ENCODE assay signal across 16 cellular contexts in the genomic region with DNA sequence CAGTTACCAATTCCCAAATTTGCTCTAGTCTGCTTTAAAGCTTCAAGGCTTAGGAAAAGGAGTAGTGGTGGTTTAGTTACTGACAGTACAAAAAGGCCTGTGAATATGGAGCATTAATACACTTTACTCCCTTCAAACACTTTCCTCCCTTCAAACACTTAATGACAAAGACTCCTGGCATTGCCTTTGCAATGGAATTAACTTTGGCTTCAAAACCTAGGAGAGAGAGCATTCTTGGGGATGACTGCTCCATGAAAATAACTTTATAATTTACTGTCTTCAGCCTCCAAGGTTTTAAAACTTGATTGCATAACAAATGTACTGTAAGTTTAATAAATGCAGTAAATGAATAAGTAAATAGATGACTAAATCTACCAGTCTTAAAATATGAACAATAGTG.
DNase-seq lines count a peak whose midpoint lies in the region; ATAC-seq and TF ChIP-seq lines count a peak whose summit lies in the region.
"Had no signal": no experiment of that assay in that cellular context is flagged by ENCODE, and none has a peak within 500 bp of the region (broad histone marks: within the 10 kb centered on the region; RNA-seq: fewer than 3 reads in every experiment).

No MANE protein-coding gene starts in this region.

- H3K36me3 ChIP-seq in testis (ENCODE audit: low read depth, missing control alignments) (no peaks in the 10 kb centered on the region), breast epithelium (no peaks in the 10 kb centered on the region)
- H3K36me3 ChIP-seq: BLaER1 treated with 17β-estradiol and CSF1 and Interleukin-3, amounts not matched to agents 10 nM and 100 nM had no signal

- no peak for TF ChIP-seq POLR2A in testis (IDR thresholded peaks at IDR 0.05)
- no peak for TF ChIP-seq POLR2A in breast epithelium (IDR thresholded peaks at IDR 0.05)

- H3K9me3 ChIP-seq in testis (no peaks in the 10 kb centered on the region), breast epithelium (no peaks in the 10 kb centered on the region)
- H3K9me3 ChIP-seq: BLaER1 treated with 17β-estradiol and CSF1 and Interleukin-3, amounts not matched to agents 10 nM and 100 nM; SK-N-SH had no signal

- H3K27me3 ChIP-seq in testis (no peaks in the 10 kb centered on the region), breast epithelium (no peaks in the 10 kb centered on the region)
- H3K27me3 ChIP-seq: BLaER1 treated with 17β-estradiol and CSF1 and Interleukin-3, amounts not matched to agents 10 nM and 100 nM had no signal

- no peak overlapping the region for H3K4me3 ChIP-seq in fibroblast of the aortic adventitia (ENCODE audit: low read depth, low read length)
- H3K4me3 ChIP-seq in testis: no peak overlapping the region
- no peak overlapping the region for H3K4me3 ChIP-seq in breast epithelium
- H3K4me3 ChIP-seq: BLaER1 treated with 17β-estradiol and CSF1 and Interleukin-3, amounts not matched to agents 10 nM and 100 nM had no signal

- H3K27ac ChIP-seq in testis (no peak overlapping the region), breast epithelium (no peak overlapping the region)
- H3K27ac ChIP-seq: BLaER1 treated with 17β-estradiol and CSF1 and Interleukin-3, amounts not matched to agents 10 nM and 100 nM had no signal

- no peak for ATAC-seq in GM18519 (IDR thresholded peaks at IDR 0.05; ENCODE audit: low FRiP score, unreplicated experiment)

- intact Hi-C loops in testis (cut with DNase I; ENCODE audit: low total_unique reads): no loop called here
- intact Hi-C loops in breast epithelium (cut with DNase I; ENCODE audit: low total_unique reads): no loop called here

- DNase-seq in EL (peak; percentile 15), amniotic epithelial cell (ENCODE audit: low read depth) (peak; percentile 66), fibroblast of the aortic adventitia (ENCODE audit: low read depth) (peak; percentile 88), testis (no peak), NCI-H1436 treated with DMSO at 0.1 percent for 48 hours (lab: John Stamatoyannopoulos, UW) (no peak), breast epithelium (ENCODE audit: low spot score in 2 of 2) (no peak)
- DNase-seq: ACHN; CD8-positive, alpha-beta memory T cell; DMS79; NCI-H1048; NCI-H2081 treated with DMSO at 0.1 percent for 48 hours; NCI-H526; Right ventricle myocardium superior; SK-N-SH had no signal

- H3K4me1 ChIP-seq in testis: no peaks in the 10 kb centered on the region
- H3K4me1 ChIP-seq in breast epithelium: no peaks in the 10 kb centered on the region

- TF ChIP-seq CTCF in fibroblast of the aortic adventitia (IDR thresholded peaks at IDR 0.05; ENCODE audit: insufficient read depth, low read length) (no peak), testis (IDR thresholded peaks at IDR 0.05) (no peak), breast epithelium (IDR thresholded peaks at IDR 0.05) (no peak)

Comparison
In these comparisons a context has a peak if more than half of its experiments do, and no peak if none do; other contexts are left out.
1. DNase-seq: peak in EL (single experiment), amniotic epithelial cell (single experiment) and fibroblast of the aortic adventitia (single experiment); none in testis (single experiment), NCI-H1436 treated with DMSO at 0.1 percent for 48 hours (single experiment) and breast epithelium (0 of 2).